10 cellular contexts compared by ENCODE assay signal in genomic region chr1:27544818-27545612, GRCh38. TPM values are rescaled to one million over a fixed set of nuclear protein-coding genes. Genes with fewer than 3 reads are reported as not detected.
A peak's percentile ranks its signal among the peaks of the same experiment; 100 is the strongest.
DNase-seq lines count a peak whose midpoint lies in the region; ATAC-seq and TF ChIP-seq lines count a peak whose summit lies in the region.
"Had no signal": no experiment of that assay in that cellular context is flagged by ENCODE, and none has a peak within 500 bp of the region (broad histone marks: within the 10 kb centered on the region; RNA-seq: fewer than 3 reads in every experiment).

No MANE protein-coding gene starts in this region.

- H3K9me3 ChIP-seq in lung (ENCODE audit: control insufficient read depth in 2 of 2, insufficient read depth in 1 of 2, low read length in 1 of 2) (no peaks in the 10 kb centered on the region), tibial artery (no peaks in the 10 kb centered on the region)

- no peaks in the 10 kb centered on the region for H3K27me3 ChIP-seq in lung (ENCODE audit: control insufficient read depth, insufficient read depth)
- H3K27me3 ChIP-seq in tibial artery = no peaks in the 10 kb centered on the region

- no peaks in the 10 kb centered on the region for H3K27me3 Mint-ChIP-seq in chondrocyte (ENCODE audit: low read depth)

- WGBS in lung, 2 donors = 69 to 82% methylated on average over 12 of the region's 12 CpGs

- TF ChIP-seq CTCF in chondrocyte (IDR thresholded peaks at IDR 0.05) = no peak
- TF ChIP-seq CTCF in lung (IDR thresholded peaks at IDR 0.05; ENCODE audit: control extremely low read depth, extremely low read depth) = no peak
- no peak for TF ChIP-seq CTCF in tibial artery (IDR thresholded peaks at IDR 0.05)

- no peak overlapping the region for H3K4me3 ChIP-seq in lung
- H3K4me3 ChIP-seq in tibial artery = no peak overlapping the region

- H3K36me3 ChIP-seq in lung (ENCODE audit: control insufficient read depth in 2 of 2, insufficient read depth in 2 of 2, low read length in 2 of 2) (peaks cover 4 to 32% of the 10 kb centered on the region in 2 donors), tibial artery (peaks cover 28 to 42% (median 31%) of the 10 kb centered on the region in 3 donors)

- no peak overlapping the region for H3K4me3 Mint-ChIP-seq in chondrocyte (ENCODE audit: unreplicated experiment)
- H3K4me3 Mint-ChIP-seq: activated T-cell treated with anti-CD3 and anti-CD28 coated beads, Interleukin-2, amount 50 U/mL, for 72 hours had no signal

- intact Hi-C loops in tibial artery (cut with DNase I; ENCODE audit: low total_unique reads) = no loop called here

- DNase-seq in NCI-H446 treated with DMSO at 0.1 percent for 48 hours (lab: John Stamatoyannopoulos, UW) (peak; percentile 43), chondrocyte (ENCODE audit: low spot score) (no peak), lung (ENCODE audit: low spot score) (no peak), tibial artery (peak; percentile 71 to 86), NCI-H226 (no peak), SKM-1 (lab: John Stamatoyannopoulos, UW; ENCODE audit: unreplicated experiment) (no peak), NAMALWA (ENCODE audit: low spot score) (no peak)
- DNase-seq: activated T-cell treated with anti-CD3 and anti-CD28 coated beads, Interleukin-2, amount 50 U/mL, for 72 hours; SHP77 treated with DMSO at 0.1 percent for 48 hours; stimulated activated CD4-positive, alpha-beta T cell treated with anti-CD3 and anti-CD28 coated beads, Interleukin-12 subunit alpha, Interleukin-12 subunit beta, amount 100 ng/mL, for 4 hours had no signal

- no peak for ATAC-seq in lung (ENCODE audit: insufficient read depth, low FRiP score)
- ATAC-seq: activated T-cell treated with anti-CD3 and anti-CD28 coated beads, Interleukin-2, amount 50 U/mL, for 72 hours had no signal

- peaks cover 51% of the 10 kb centered on the region for H3K4me1 Mint-ChIP-seq in chondrocyte (ENCODE audit: low read depth)

- peak overlapping the region; percentile 99 for H3K27ac Mint-ChIP-seq in chondrocyte (ENCODE audit: unreplicated experiment)
- H3K27ac Mint-ChIP-seq: activated T-cell treated with anti-CD3 and anti-CD28 coated beads, Interleukin-2, amount 50 U/mL, for 72 hours had no signal

- H3K4me1 ChIP-seq in lung (ENCODE audit: control insufficient read depth in 2 of 2, insufficient read depth in 2 of 2, low read length in 2 of 2) (peaks cover 16 to 21% of the 10 kb centered on the region in 2 donors), tibial artery (peaks cover 0 to 78% (median 70%) of the 10 kb centered on the region in 4 donors)

- no peaks in the 10 kb centered on the region for H3K9me3 Mint-ChIP-seq in chondrocyte (ENCODE audit: low read depth)
- H3K9me3 Mint-ChIP-seq: activated T-cell treated with anti-CD3 and anti-CD28 coated beads, Interleukin-2, amount 50 U/mL, for 72 hours had no signal

- H3K36me3 Mint-ChIP-seq in chondrocyte (ENCODE audit: low read depth) = peaks cover 24% of the 10 kb centered on the region

- H3K27ac ChIP-seq in lung (ENCODE audit: low read depth in 1 of 2, low read length in 1 of 2) = peak overlapping the region; percentile 26 to 97
- peak overlapping the region; percentile 82 for H3K27ac ChIP-seq in tibial artery

RNA-seq across cellular contexts. Expression of gene WASF2, which starts 55.0 kb away (rescaled TPM):
- total RNA-seq in chondrocyte (114 to 136 TPM (median 128 TPM) in 3 replicates), lung (100 to 1,000 TPM in 1 of 2 donors, 10 to 100 TPM in 1; 47.9 to 136 TPM)
- polyA plus RNA-seq in lung = 10 to 100 TPM; 27.3 to 51.0 TPM

RNA-seq across cellular contexts. Expression of gene AHDC1, which starts 58.9 kb away (rescaled TPM):
- total RNA-seq in chondrocyte (61.6 to 86.7 TPM (median 61.8 TPM) in 3 replicates), lung (10 to 100 TPM; 31.8 to 37.9 TPM)
- polyA plus RNA-seq in lung = 10 to 100 TPM; 10.3 to 11.8 TPM

Comparison
In these comparisons a context has a peak if more than half of its experiments do, and no peak if none do; other contexts are left out.
1. DNase-seq: peak in NCI-H446 treated with DMSO at 0.1 percent for 48 hours (single experiment) and tibial artery (2 of 2); none in chondrocyte (single experiment), lung (single experiment), NCI-H226 (single experiment), SKM-1 (single experiment) and NAMALWA (single experiment).